ENCODE assay signal across 11 cellular contexts in the genomic region with DNA sequence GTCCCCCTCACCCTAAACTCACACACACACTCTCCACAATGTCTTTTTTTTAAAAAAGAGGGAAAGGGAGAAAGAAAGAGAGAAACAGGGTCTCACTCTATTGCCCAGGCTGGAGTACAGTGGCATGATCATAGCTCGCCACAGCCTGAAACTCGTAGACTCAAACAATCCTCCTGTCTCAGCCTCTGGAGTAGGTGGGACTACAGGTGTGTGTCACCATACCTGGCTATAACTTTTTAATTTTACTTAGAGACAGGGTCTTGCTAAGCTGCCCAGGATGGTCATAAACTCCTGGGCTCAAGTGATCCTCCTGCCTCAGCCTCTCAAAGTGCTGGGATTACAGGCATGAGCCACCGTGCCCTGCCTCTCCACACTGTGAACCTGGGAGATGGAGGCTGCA. TPM values are rescaled to one million over a fixed set of nuclear protein-coding genes. Genes with fewer than 3 reads are reported as not detected.
A peak's percentile ranks its signal among the peaks of the same experiment; 100 is the strongest.
DNase-seq lines count a peak whose midpoint lies in the region; ATAC-seq and TF ChIP-seq lines count a peak whose summit lies in the region.
"Had no signal": no experiment of that assay in that cellular context is flagged by ENCODE, and none has a peak within 500 bp of the region (broad histone marks: within the 10 kb centered on the region; RNA-seq: fewer than 3 reads in every experiment).

No MANE protein-coding gene starts in this region.

- peaks cover 5 to 29% (median 18%) of the 10 kb centered on the region in 3 donors for H3K36me3 Mint-ChIP-seq in naive thymus-derived CD8-positive, alpha-beta T cell

- H3K36me3 ChIP-seq in heart left ventricle (peaks cover 0 to 38% (median 0%) of the 10 kb centered on the region in 9 donors), breast epithelium (no peaks in the 10 kb centered on the region), urinary bladder (ENCODE audit: insufficient read depth) (no peaks in the 10 kb centered on the region), WERI-Rb-1 (no peaks in the 10 kb centered on the region), BE2C (no peaks in the 10 kb centered on the region)

- peak overlapping the region; percentile 78 to 94 (median 83) for H3K4me3 Mint-ChIP-seq in naive thymus-derived CD8-positive, alpha-beta T cell

- DNase-seq in heart left ventricle (no peak), Right ventricle myocardium superior (no peak), breast epithelium (ENCODE audit: low spot score in 2 of 2) (no peak), WERI-Rb-1 (no peak), BE2C (no peak)
- no peak for DNase-seq in naive thymus-derived CD8-positive, alpha-beta T cell
- DNase-seq: activated CD4-positive, alpha-beta T cell treated with anti-CD3 and anti-CD28 coated beads for 4 hours; mucosa of descending colon; NCI-H1930 had no signal

- WGBS in heart left ventricle, 4 donors = 90 to 95% (median 93%) methylated on average over 3 of the region's 3 CpGs
- 86% methylated on average over 3 of the region's 3 CpGs for WGBS in urinary bladder

- POLR2A ChIA-PET in naive thymus-derived CD8-positive, alpha-beta T cell (lab: Charles Lee) = interaction anchor here (0.6 to 2.9 kb wide), 7 partner anchors 14 to 64 kb away, joined by 3 to 21 read pairs (median 5); no protein-coding TSS in a partner anchor

- peaks cover 0 to 67% (median 17%) of the 10 kb centered on the region in 12 donors for H3K4me1 ChIP-seq in heart left ventricle
- peaks cover 4 to 14% of the 10 kb centered on the region in 2 donors for H3K4me1 ChIP-seq in breast epithelium
- peaks cover 4% of the 10 kb centered on the region for H3K4me1 ChIP-seq in urinary bladder (ENCODE audit: insufficient read depth)
- H3K4me1 ChIP-seq in BE2C = no peaks in the 10 kb centered on the region

- ATAC-seq in heart left ventricle (no peak), Right ventricle myocardium superior (ENCODE audit: poor library complexity) (no peak), HG02852 (IDR thresholded peaks at IDR 0.05; ENCODE audit: unreplicated experiment) (no peak)
- ATAC-seq in naive thymus-derived CD8-positive, alpha-beta T cell = no peak
- ATAC-seq: mucosa of descending colon had no signal

- H3K27ac Mint-ChIP-seq in naive thymus-derived CD8-positive, alpha-beta T cell = peak overlapping the region; percentile 95 to 100 (median 100)

- peaks cover 41 to 90% (median 81%) of the 10 kb centered on the region in 4 donors for H3K4me1 Mint-ChIP-seq in naive thymus-derived CD8-positive, alpha-beta T cell

- no peaks in the 10 kb centered on the region for H3K27me3 Mint-ChIP-seq in naive thymus-derived CD8-positive, alpha-beta T cell

- no peak for TF ChIP-seq POLR2A in heart left ventricle (IDR thresholded peaks at IDR 0.05)
- TF ChIP-seq POLR2A in breast epithelium (IDR thresholded peaks at IDR 0.05) = no peak

- H3K4me3 ChIP-seq in heart left ventricle = no peak overlapping the region
- no peak overlapping the region for H3K4me3 ChIP-seq in breast epithelium
- no peak overlapping the region for H3K4me3 ChIP-seq in urinary bladder (ENCODE audit: low read depth, low read length)
- no peak overlapping the region for H3K4me3 ChIP-seq in WERI-Rb-1 (ENCODE audit: low read depth, low read length)
- H3K4me3 ChIP-seq in BE2C (ENCODE audit: low read depth, low read length) = no peak overlapping the region
- H3K4me3 ChIP-seq: mucosa of descending colon had no signal

- H3K9me3 ChIP-seq in heart left ventricle (peaks cover 0 to under 1% (median 0%) of the 10 kb centered on the region in 12 donors), breast epithelium (no peaks in the 10 kb centered on the region), WERI-Rb-1 (ENCODE audit: severe bottlenecking) (no peaks in the 10 kb centered on the region), BE2C (no peaks in the 10 kb centered on the region)
- H3K9me3 ChIP-seq: mucosa of descending colon had no signal

- intact Hi-C loops in heart left ventricle (cut with DNase I) = no loop called here
- intact Hi-C loops in Right ventricle myocardium superior (cut with DNase I) = no loop called here
- intact Hi-C loops in breast epithelium (cut with DNase I; ENCODE audit: low total_unique reads) = no loop called here

- TF ChIP-seq CTCF in heart left ventricle (IDR thresholded peaks at IDR 0.05) = no peak
- no peak for TF ChIP-seq CTCF in breast epithelium (IDR thresholded peaks at IDR 0.05)
- no peak for TF ChIP-seq CTCF in WERI-Rb-1 (IDR thresholded peaks at IDR 0.05; ENCODE audit: low read depth, low read length)
- TF ChIP-seq CTCF in BE2C (IDR thresholded peaks at IDR 0.05; ENCODE audit: low read depth, low read length) = no peak

- H3K27me3 ChIP-seq in heart left ventricle = no peaks in the 10 kb centered on the region
- H3K27me3 ChIP-seq in breast epithelium = no peaks in the 10 kb centered on the region
- no peaks in the 10 kb centered on the region for H3K27me3 ChIP-seq in WERI-Rb-1 (ENCODE audit: insufficient read depth, low read depth, severe bottlenecking)
- no peaks in the 10 kb centered on the region for H3K27me3 ChIP-seq in BE2C

- peak overlapping the region in 8 of 12 donors; percentile 24 to 79 (median 60) for H3K27ac ChIP-seq in heart left ventricle
- H3K27ac ChIP-seq in breast epithelium = peak overlapping the region; percentile 90 to 93
- H3K27ac ChIP-seq in urinary bladder (ENCODE audit: low read depth) = peak overlapping the region; percentile 86
- no peak overlapping the region for H3K27ac ChIP-seq in WERI-Rb-1

- H3K9me3 Mint-ChIP-seq in naive thymus-derived CD8-positive, alpha-beta T cell = no peaks in the 10 kb centered on the region

RNA-seq across cellular contexts. Expression of a gene that starts 24.9 kb away (rescaled TPM):
- total RNA-seq in heart left ventricle (100 to 1,000 TPM in 1 of 9 donors, 10 to 100 TPM in 8; 34.1 to 133 (median 54.0) TPM), Right ventricle myocardium superior (74.3 TPM), breast epithelium (100 to 1,000 TPM in 1 of 3 donors, 10 to 100 TPM in 2; 50.6 to 109 (median 59.0) TPM), urinary bladder (69.7 TPM)
- polyA plus RNA-seq in heart left ventricle (10 to 100 TPM; 12.2 to 32.5 TPM), urinary bladder (120 TPM)
- 100 to 1,000 TPM; 169 to 176 TPM for total RNA-seq in naive thymus-derived CD8-positive, alpha-beta T cell
- 100 to 1,000 TPM; 553 to 770 (median 597) TPM for polyA plus RNA-seq in naive thymus-derived CD8-positive, alpha-beta T cell
- 7.6 TPM for polyA plus RNA-seq in BE2C (2012; ENCODE audit: insufficient read depth, insufficient read length, low read depth)
